In the genomic region with DNA sequence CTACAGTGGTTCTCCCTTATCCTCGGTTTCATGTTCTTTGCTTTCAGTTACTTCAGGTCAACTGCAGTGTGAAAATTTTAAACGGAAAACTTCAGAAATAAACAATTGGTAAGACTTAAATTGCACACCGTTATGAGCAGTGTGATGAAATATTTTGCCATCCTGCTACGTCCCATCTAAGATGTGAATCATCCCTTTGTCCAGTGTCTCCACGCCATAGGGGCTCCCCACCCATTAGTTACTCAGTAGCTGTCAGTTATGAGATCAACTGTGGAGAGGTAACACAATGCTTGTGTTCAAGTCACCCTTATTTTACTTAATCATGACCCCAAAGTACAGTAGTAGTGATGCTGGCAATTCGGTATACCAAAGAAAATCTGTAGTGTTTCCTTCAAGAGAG, we compare ENCODE assay signal across 15 cellular contexts. TPM values are rescaled to one million over a fixed set of nuclear protein-coding genes. Genes with fewer than 3 reads are reported as not detected.
DNase-seq lines count a peak whose midpoint lies in the region; ATAC-seq and TF ChIP-seq lines count a peak whose summit lies in the region.
"Had no signal": no experiment of that assay in that cellular context is flagged by ENCODE, and none has a peak within 500 bp of the region (broad histone marks: within the 10 kb centered on the region; RNA-seq: fewer than 3 reads in every experiment).

No MANE protein-coding gene starts in this region.

- peaks cover 6% of the 10 kb centered on the region for H3K9me3 Mint-ChIP-seq in GM23338
- no peaks in the 10 kb centered on the region for H3K9me3 Mint-ChIP-seq in activated T-cell treated with anti-CD3 and anti-CD28 coated beads, Interleukin-2, amount 50 U/mL, for 72 hours
- peaks cover 0 to 8% of the 10 kb centered on the region in 2 donors for H3K9me3 Mint-ChIP-seq in effector memory CD8-positive, alpha-beta T cell
- H3K9me3 Mint-ChIP-seq: activated T-helper 2 cell treated with anti-CD3 and anti-CD28 coated beads, Interferon-gamma antibody, Interleukin-2, Interleukin-4, amounts not matched to agents 10 μg/mL and 5 μg/mL and 100 μg/mL, durations not matched to agents 14 hours and 24 hours and 36 hours had no signal

- H3K9me3 ChIP-seq in trophoblast cell (ENCODE audit: insufficient read depth, low read depth, low read length) (no peaks in the 10 kb centered on the region), ovary (no peaks in the 10 kb centered on the region)

- H4K8ac ChIP-seq in trophoblast cell (ENCODE audit: low read depth, low read length) = no peak overlapping the region

- peaks cover 8% of the 10 kb centered on the region; the same call in 1 of the 2 replicates for H4K20me1 ChIP-seq in GM23338 (replicated peaks; ENCODE audit: insufficient read depth)

- H3K4ac ChIP-seq in trophoblast cell (ENCODE audit: low read depth, low read length) = peak overlapping the region; percentile 93

- H2BK5ac ChIP-seq in trophoblast cell (ENCODE audit: low read depth, low read length, poor library complexity) = no peak overlapping the region

- H3K27ac Mint-ChIP-seq in GM23338 = peak overlapping the region; percentile 0; the same call in 1 of the 2 replicates
- H3K27ac Mint-ChIP-seq in activated T-cell treated with anti-CD3 and anti-CD28 coated beads, Interleukin-2, amount 50 U/mL, for 72 hours = no peak overlapping the region
- H3K27ac Mint-ChIP-seq in effector memory CD8-positive, alpha-beta T cell = no peak overlapping the region
- H3K27ac Mint-ChIP-seq: activated T-helper 2 cell treated with anti-CD3 and anti-CD28 coated beads, Interferon-gamma antibody, Interleukin-2, Interleukin-4, amounts not matched to agents 10 μg/mL and 5 μg/mL and 100 μg/mL, durations not matched to agents 14 hours and 24 hours and 36 hours had no signal

- peaks cover 14% of the 10 kb centered on the region for H3K36me3 Mint-ChIP-seq in GM23338 (ENCODE audit: low read depth)
- H3K36me3 Mint-ChIP-seq in activated T-cell treated with anti-CD3 and anti-CD28 coated beads, Interleukin-2, amount 50 U/mL, for 72 hours (ENCODE audit: insufficient read depth in 2 of 2) = no peaks in the 10 kb centered on the region
- no peaks in the 10 kb centered on the region for H3K36me3 Mint-ChIP-seq in effector memory CD8-positive, alpha-beta T cell (ENCODE audit: insufficient read depth)

- DNase-seq in GM23338 (ENCODE audit: low spot score) (no peak), RPMI7951 (ENCODE audit: low read depth) (peak; percentile 71), epithelial cell of esophagus (ENCODE audit: low read depth) (peak; percentile 88), trophoblast cell (peak; percentile 35 to 73), ovary (no peak)
- no peak for DNase-seq in activated T-cell treated with anti-CD3 and anti-CD28 coated beads, Interleukin-2, amount 50 U/mL, for 72 hours
- no peak for DNase-seq in activated naive CD4-positive, alpha-beta T cell treated with anti-CD3 and anti-CD28 coated beads, Interleukin-2, amount 50 U/mL, for 16 hours
- no peak for DNase-seq in effector memory CD8-positive, alpha-beta T cell
- DNase-seq: activated CD4-positive, alpha-beta T cell treated with anti-CD3 and anti-CD28 coated beads for 48 hours; foreskin melanocyte; Karpas-422 had no signal

- no peak overlapping the region for H4K91ac ChIP-seq in trophoblast cell (ENCODE audit: low read depth, low read length)

- no peaks in the 10 kb centered on the region for H3F3A ChIP-seq in GM23338 (replicated peaks; ENCODE audit: low read depth)

- H3K23ac ChIP-seq in trophoblast cell (ENCODE audit: low read length) = no peak overlapping the region

- ATAC-seq in GM23338 = no peak
- no peak for ATAC-seq in activated T-cell treated with anti-CD3 and anti-CD28 coated beads, Interleukin-2, amount 50 U/mL, for 72 hours (replicated peaks in 1 of 2)
- ATAC-seq in effector memory CD8-positive, alpha-beta T cell (replicated peaks) = no peak

- TF ChIP-seq POLR2A in ovary (IDR thresholded peaks at IDR 0.05) = no peak

- no peak overlapping the region for H2AFZ ChIP-seq in GM23338
- no peak overlapping the region for H2AFZ ChIP-seq in trophoblast cell (ENCODE audit: insufficient read depth, low read length, poor library complexity)

- H3K79me2 ChIP-seq in GM23338 (replicated peaks; ENCODE audit: insufficient read depth) (peaks cover 71% of the 10 kb centered on the region), trophoblast cell (ENCODE audit: control insufficient read depth, insufficient read depth, low read length, poor library complexity) (peaks cover 5% of the 10 kb centered on the region)

- H3K4me3 ChIP-seq in GM23338 (no peak overlapping the region), epithelial cell of esophagus (ENCODE audit: low read length) (no peak overlapping the region), trophoblast cell (ENCODE audit: low read depth, low read length) (no peak overlapping the region), ovary (no peak overlapping the region)
- H3K4me3 ChIP-seq: cardiac muscle cell, skin epidermis had no signal

- H3K4me2 ChIP-seq in GM23338 (no peak overlapping the region), trophoblast cell (ENCODE audit: low read length) (no peak overlapping the region)

- TF ChIP-seq CTCF in GM23338 (conservative IDR thresholded peaks at IDR 0.05; ENCODE audit: low read depth in 2 of 2) = no peak
- TF ChIP-seq CTCF in epithelial cell of esophagus (IDR thresholded peaks at IDR 0.05; ENCODE audit: insufficient read depth, low read depth, low read length, missing control alignments) = no peak
- no peak for TF ChIP-seq CTCF in ovary (IDR thresholded peaks at IDR 0.05)

- no peak overlapping the region for H2BK12ac ChIP-seq in trophoblast cell (ENCODE audit: low read length)

- no CpG with 5 or more reads among the region's 6 CpGs for WGBS in trophoblast cell (ENCODE audit: extremely low coverage, insufficient coverage, insufficient read length)
- WGBS in ovary, 3 donors = 87 to 90% (median 90%) methylated on average over 6 of the region's 6 CpGs

- H3K36me3 ChIP-seq in GM23338 (ENCODE audit: insufficient read depth) (no peaks in the 10 kb centered on the region; the same call in 1 of the 2 replicates), trophoblast cell (ENCODE audit: control insufficient read depth in 1 of 2, insufficient read depth in 2 of 2, low read length in 2 of 2) (peaks cover 6% of the 10 kb centered on the region in 2 experiments), ovary (no peaks in the 10 kb centered on the region)

- H2AK5ac ChIP-seq in trophoblast cell (ENCODE audit: low read length) = no peak overlapping the region

- H3K27ac ChIP-seq in GM23338 (ENCODE audit: low read depth) (no peak overlapping the region), trophoblast cell (ENCODE audit: low read depth, low read length) (no peak overlapping the region), ovary (no peak overlapping the region)
- H3K27ac ChIP-seq: cardiac muscle cell, skin epidermis had no signal

- H3K27me3 ChIP-seq in GM23338 (ENCODE audit: insufficient read depth) (no peaks in the 10 kb centered on the region), trophoblast cell (ENCODE audit: insufficient read depth, low read length) (no peaks in the 10 kb centered on the region), ovary (no peaks in the 10 kb centered on the region)
- H3K27me3 ChIP-seq: cardiac muscle cell had no signal

- peaks cover 2% of the 10 kb centered on the region for H3K79me1 ChIP-seq in trophoblast cell (ENCODE audit: low read length)

- TF ChIP-seq EP300 in ovary (IDR thresholded peaks at IDR 0.05) = no peak

- H3K27me3 Mint-ChIP-seq in GM23338 (ENCODE audit: insufficient read depth, low read depth, poor library complexity) = no peaks in the 10 kb centered on the region
- H3K27me3 Mint-ChIP-seq in activated T-cell treated with anti-CD3 and anti-CD28 coated beads, Interleukin-2, amount 50 U/mL, for 72 hours (ENCODE audit: low read depth) = peaks cover 28% of the 10 kb centered on the region
- peaks cover 0 to 19% of the 10 kb centered on the region in 2 donors for H3K27me3 Mint-ChIP-seq in effector memory CD8-positive, alpha-beta T cell

- no peak overlapping the region for H3K18ac ChIP-seq in trophoblast cell (ENCODE audit: low read length)

- no peak overlapping the region for H3K14ac ChIP-seq in trophoblast cell (ENCODE audit: low read length)

- no peak overlapping the region for H3K4me3 Mint-ChIP-seq in GM23338
- H3K4me3 Mint-ChIP-seq in activated T-cell treated with anti-CD3 and anti-CD28 coated beads, Interleukin-2, amount 50 U/mL, for 72 hours = no peak overlapping the region
- no peak overlapping the region for H3K4me3 Mint-ChIP-seq in effector memory CD8-positive, alpha-beta T cell

- H3K9me2 ChIP-seq in GM23338 (ENCODE audit: insufficient read depth) = no peaks in the 10 kb centered on the region

- H3K9ac ChIP-seq in trophoblast cell (ENCODE audit: low read length) = no peak overlapping the region

- H4K12ac ChIP-seq in trophoblast cell (ENCODE audit: low read depth, low read length) = no peak overlapping the region

- intact Hi-C loops in ovary (cut with DNase I) = loop anchor here in 1 of 4 donors (2.0 kb wide), 1 partner anchor 16 kb away; no protein-coding TSS in a partner anchor

- H2BK120ac ChIP-seq in trophoblast cell (ENCODE audit: insufficient read depth, low read length, poor library complexity) = no peak overlapping the region

- H3K4me1 Mint-ChIP-seq in GM23338 = peaks cover 35% of the 10 kb centered on the region
- H3K4me1 Mint-ChIP-seq in activated T-cell treated with anti-CD3 and anti-CD28 coated beads, Interleukin-2, amount 50 U/mL, for 72 hours (ENCODE audit: low read depth) = no peaks in the 10 kb centered on the region
- H3K4me1 Mint-ChIP-seq in effector memory CD8-positive, alpha-beta T cell (ENCODE audit: low read depth in 2 of 2) = no peaks in the 10 kb centered on the region

- peaks cover 27% of the 10 kb centered on the region for H3K4me1 ChIP-seq in GM23338 (ENCODE audit: insufficient read depth)
- peaks cover 0 to 4% of the 10 kb centered on the region in 2 experiments for H3K4me1 ChIP-seq in trophoblast cell (ENCODE audit: control insufficient read depth in 1 of 2, insufficient read depth in 2 of 2, low read length in 2 of 2)
- no peaks in the 10 kb centered on the region for H3K4me1 ChIP-seq in ovary (ENCODE audit: insufficient read depth)

TF ChIP-seq in GM23338, 12 proteins besides CTCF, POLR2A, EP300 and RAD21:
- TF ChIP-seq ZNF114 (CRISPR knock-in tag; IDR thresholded peaks at IDR 0.05) = no peak

RNA-seq across cellular contexts. Expression of a gene that starts 47.4 kb away (rescaled TPM):
- total RNA-seq in GM23338 (2014; rRNA removed; shearing (Covaris generic)) = 108 and 116 TPM in 2 replicates
- 69.8 and 76.2 TPM in 2 replicates for polyA plus RNA-seq in GM23338 (2016; fragmentation: Nextera tagmentation; extraction: Ambion mirVana)
- 28.1 and 31.6 TPM in 2 replicates for total RNA-seq in RPMI7951 (2014; rRNA removed; shearing (Covaris generic))
- polyA plus RNA-seq in trophoblast cell (2013) = 85.2 and 88.6 TPM in 2 replicates
- 100 to 1,000 TPM in 2 of 7 donors, 10 to 100 TPM in 5; 60.7 to 150 (median 81.0) TPM for total RNA-seq in ovary
- polyA plus RNA-seq in ovary = 10 to 100 TPM; 25.3 to 67.9 TPM
- total RNA-seq in activated T-cell treated with anti-CD3 and anti-CD28 coated beads, Interleukin-2, amount 50 U/mL, for 72 hours = under 1 TPM; 0.16 to 0.24 TPM
- total RNA-seq: activated T-helper 2 cell treated with anti-CD3 and anti-CD28 coated beads, Interferon-gamma antibody, Interleukin-2, Interleukin-4, amounts not matched to agents 10 μg/mL and 5 μg/mL and 100 μg/mL, durations not matched to agents 14 hours and 24 hours and 36 hours; T-helper 1 cell treated with Interleukin-12 subunit alpha and Interleukin-12 subunit beta and Interleukin-4 antibody, amounts not matched to agents 30 ng/mL and 1 ng/mL, for 36 hours had no signal

Comparison
In these comparisons a context has a peak if more than half of its experiments do, and no peak if none do; other contexts are left out.
1. DNase-seq: peak in RPMI7951 (single experiment), epithelial cell of esophagus (single experiment) and trophoblast cell (2 of 2); none in GM23338 (single experiment), ovary (0 of 5), activated T-cell treated with anti-CD3 and anti-CD28 coated beads, Interleukin-2, amount 50 U/mL, for 72 hours (0 of 2), activated naive CD4-positive, alpha-beta T cell treated with anti-CD3 and anti-CD28 coated beads, Interleukin-2, amount 50 U/mL, for 16 hours (single experiment) and effector memory CD8-positive, alpha-beta T cell (0 of 3).
2. RNA of a gene that starts 47.4 kb away (total RNA-seq): 108 to 116 TPM in GM23338, 60.7 to 150 TPM in ovary and 28.1 to 31.6 TPM in RPMI7951; 0.16 to 0.24 TPM in activated T-cell treated with anti-CD3 and anti-CD28 coated beads, Interleukin-2, amount 50 U/mL, for 72 hours; every median in the first group is over 10 times any median in the second.